8 cellular contexts compared by ENCODE assay signal in the genomic region with DNA sequence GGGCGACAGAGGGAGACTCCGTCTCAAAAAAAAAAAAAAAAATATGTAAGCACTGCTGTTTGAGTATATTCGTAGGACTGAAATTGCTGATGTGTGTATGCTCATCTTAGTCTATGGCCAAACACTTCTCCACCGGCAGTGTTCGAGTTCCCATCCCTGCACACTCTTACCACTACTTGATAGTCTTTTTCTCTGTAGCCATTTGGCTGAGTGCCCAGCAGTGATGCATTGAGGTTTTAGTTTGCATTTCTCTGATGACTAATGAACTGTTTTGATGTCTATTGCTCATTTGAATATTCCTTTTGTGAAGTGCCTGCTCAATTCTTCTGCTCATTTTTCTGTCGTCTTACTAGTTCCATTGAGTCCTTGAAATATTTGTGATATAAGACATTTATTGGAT. TPM values are rescaled to one million over a fixed set of nuclear protein-coding genes. Genes with fewer than 3 reads are reported as not detected.
DNase-seq lines count a peak whose midpoint lies in the region; ATAC-seq and TF ChIP-seq lines count a peak whose summit lies in the region.

No MANE protein-coding gene starts in this region.

- H3K4me3 ChIP-seq in Jurkat, Clone E6-1 (ENCODE audit: low read length): no peak overlapping the region

- H3K27ac Mint-ChIP-seq in activated naive CD8-positive, alpha-beta T cell treated with anti-CD3 and anti-CD28 coated beads, Interleukin-2, amount 50 U/mL, for 24 hours: peak overlapping the region; percentile 72
- H3K27ac Mint-ChIP-seq in mesothelial cell of epicardium: peak overlapping the region; percentile 10

- peaks cover 3% of the 10 kb centered on the region for H3K36me3 Mint-ChIP-seq in activated naive CD8-positive, alpha-beta T cell treated with anti-CD3 and anti-CD28 coated beads, Interleukin-2, amount 50 U/mL, for 24 hours (ENCODE audit: low read depth)
- H3K36me3 Mint-ChIP-seq in mesothelial cell of epicardium: peaks cover 2% of the 10 kb centered on the region

- DNase-seq in DMS53 (lab: John Stamatoyannopoulos, UW) (peak; percentile 92), T follicular helper cell (ENCODE audit: low read depth) (peak; percentile 86), mesothelial cell of epicardium (ENCODE audit: low spot score in 2 of 2, unreplicated experiment in 2 of 2) (no peak), D341Med (ENCODE audit: low spot score) (no peak)
- peak; percentile 58 for DNase-seq in Jurkat, Clone E6-1 (ENCODE audit: low read depth, low spot score)
- DNase-seq in activated naive CD8-positive, alpha-beta T cell treated with anti-CD3 and anti-CD28 coated beads, Interleukin-2, amount 50 U/mL, for 24 hours: peak; percentile 89
- DNase-seq in stimulated activated naive CD4-positive, alpha-beta T cell treated with Interleukin-2 at 50 U/mL for 16 hours (lab: John Stamatoyannopoulos, UW): peak; percentile 83

- H3K9me3 Mint-ChIP-seq in activated naive CD8-positive, alpha-beta T cell treated with anti-CD3 and anti-CD28 coated beads, Interleukin-2, amount 50 U/mL, for 24 hours: no peaks in the 10 kb centered on the region
- no peaks in the 10 kb centered on the region for H3K9me3 Mint-ChIP-seq in mesothelial cell of epicardium

- TF ChIP-seq CTCF in mesothelial cell of epicardium (IDR thresholded peaks at IDR 0.05; ENCODE audit: unreplicated experiment): no peak

- H3K4me3 Mint-ChIP-seq in activated naive CD8-positive, alpha-beta T cell treated with anti-CD3 and anti-CD28 coated beads, Interleukin-2, amount 50 U/mL, for 24 hours: peak overlapping the region; percentile 98
- peak overlapping the region; percentile 28 for H3K4me3 Mint-ChIP-seq in mesothelial cell of epicardium

- no peaks in the 10 kb centered on the region for H3K27me3 Mint-ChIP-seq in activated naive CD8-positive, alpha-beta T cell treated with anti-CD3 and anti-CD28 coated beads, Interleukin-2, amount 50 U/mL, for 24 hours
- H3K27me3 Mint-ChIP-seq in mesothelial cell of epicardium (ENCODE audit: low read depth): no peaks in the 10 kb centered on the region

- peaks cover 64% of the 10 kb centered on the region for H3K4me1 Mint-ChIP-seq in activated naive CD8-positive, alpha-beta T cell treated with anti-CD3 and anti-CD28 coated beads, Interleukin-2, amount 50 U/mL, for 24 hours
- peaks cover 28% of the 10 kb centered on the region for H3K4me1 Mint-ChIP-seq in mesothelial cell of epicardium

- ATAC-seq in GM21423 (IDR thresholded peaks at IDR 0.05; ENCODE audit: unreplicated experiment): peak; percentile 45
- peak; percentile 63 for ATAC-seq in activated naive CD8-positive, alpha-beta T cell treated with anti-CD3 and anti-CD28 coated beads, Interleukin-2, amount 50 U/mL, for 24 hours

RNA-seq across cellular contexts. Expression of gene TIRAP, which starts 1.9 kb away (rescaled TPM):
- 4.9 TPM for polyA plus RNA-seq in Jurkat, Clone E6-1 (2012; ENCODE audit: insufficient read depth, insufficient read length)
- 9.2 to 10.2 TPM (median 10.0 TPM) in 3 replicates for total RNA-seq in mesothelial cell of epicardium

RNA-seq across cellular contexts. Expression of gene FOXRED1, which starts 15.9 kb away (rescaled TPM):
- polyA plus RNA-seq in Jurkat, Clone E6-1 (2012; ENCODE audit: insufficient read depth, insufficient read length): 67.7 TPM
- total RNA-seq in mesothelial cell of epicardium: 44.5 to 50.7 TPM (median 48.6 TPM) in 3 replicates

RNA-seq across cellular contexts. Expression of gene SRPRA, which starts 16.1 kb away (rescaled TPM):
- 71.6 TPM for polyA plus RNA-seq in Jurkat, Clone E6-1 (2012; ENCODE audit: insufficient read depth, insufficient read length)
- 85.7 to 90.9 TPM (median 86.7 TPM) in 3 replicates for total RNA-seq in mesothelial cell of epicardium

RNA-seq across cellular contexts. Expression of gene DCPS, which starts 19.0 kb away (rescaled TPM):
- 54.6 TPM for polyA plus RNA-seq in Jurkat, Clone E6-1 (2012; ENCODE audit: insufficient read depth, insufficient read length)
- 8.1 to 9.1 TPM (median 8.8 TPM) in 3 replicates for total RNA-seq in mesothelial cell of epicardium

Comparison
In these comparisons a context has a peak if more than half of its experiments do, and no peak if none do; other contexts are left out.
1. DNase-seq: peak in DMS53 (single experiment), Jurkat, Clone E6-1 (single experiment), T follicular helper cell (single experiment), activated naive CD8-positive, alpha-beta T cell treated with anti-CD3 and anti-CD28 coated beads, Interleukin-2, amount 50 U/mL, for 24 hours (single experiment) and stimulated activated naive CD4-positive, alpha-beta T cell treated with Interleukin-2 at 50 U/mL for 16 hours (single experiment); none in mesothelial cell of epicardium (0 of 2) and D341Med (single experiment).